ENCODE assay signal across 8 cellular contexts in the genomic region with DNA sequence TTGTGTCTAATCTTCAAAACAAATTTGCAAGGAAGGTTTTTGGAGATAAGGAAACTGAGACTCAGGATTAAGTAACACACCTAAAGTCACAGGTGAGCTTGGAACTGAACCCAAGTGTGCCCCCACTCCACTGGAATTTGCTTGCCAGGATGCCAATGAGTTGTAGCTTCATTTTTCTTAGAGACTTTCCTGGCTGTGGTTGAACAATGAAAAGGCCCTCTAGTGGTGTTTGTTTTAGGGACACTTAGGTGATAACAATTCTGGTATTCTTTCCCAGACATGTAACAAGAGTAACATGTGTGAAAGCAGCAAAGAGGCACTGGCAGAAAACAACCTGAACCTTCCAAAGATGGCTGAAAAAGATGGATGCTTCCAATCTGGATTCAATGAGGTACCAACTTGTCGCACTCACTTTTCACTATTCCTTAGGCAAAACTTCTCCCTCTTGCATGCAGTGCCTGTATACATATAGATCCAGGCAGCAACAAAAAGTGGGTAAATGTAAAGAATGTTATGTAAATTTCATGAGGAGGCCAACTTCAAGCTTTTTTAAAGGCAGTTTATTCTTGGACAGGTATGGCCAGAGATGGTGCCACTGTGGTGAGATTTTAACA. TPM values are rescaled to one million over a fixed set of nuclear protein-coding genes. Genes with fewer than 3 reads are reported as not detected.
DNase-seq lines count a peak whose midpoint lies in the region; ATAC-seq and TF ChIP-seq lines count a peak whose summit lies in the region.

No MANE protein-coding gene starts in this region.

- H3K27ac ChIP-seq in RWPE1 (no peak overlapping the region), substantia nigra (ENCODE audit: low read depth, low read length, poor library complexity, severe bottlenecking) (no peak overlapping the region)

- peak; percentile 77 for TF ChIP-seq CTCF in RWPE1 (conservative IDR thresholded peaks at IDR 0.05; ENCODE audit: low read depth)

- CTCF ChIA-PET in RWPE1 (lab: Yijun Ruan, JAX): interaction anchor here (0.6 to 4.9 kb wide), 7 partner anchors 12 to 203 kb away, joined by 3 to 50 read pairs (median 4); no protein-coding TSS in a partner anchor

- no peak overlapping the region for H3K4me3 ChIP-seq in H7 (ENCODE audit: insufficient read depth, low read depth, low read length)

- no peaks in the 10 kb centered on the region for H3K36me3 ChIP-seq in H7 (replicated peaks; ENCODE audit: control insufficient read depth, insufficient read depth, low read length)

- intact Hi-C loops in left ventricle myocardium superior (cut with micrococcal nuclease): loop anchor here (2.0 kb wide), 1 partner anchor 168 kb away; no protein-coding TSS in a partner anchor

- H3K27me3 ChIP-seq in H7 (ENCODE audit: control insufficient read depth, insufficient read depth, low read length): no peaks in the 10 kb centered on the region

- ATAC-seq in left ventricle myocardium superior (peak; percentile 33), GM21723 (IDR thresholded peaks at IDR 0.05; ENCODE audit: unreplicated experiment) (no peak), GM18511 (IDR thresholded peaks at IDR 0.05; ENCODE audit: unreplicated experiment) (no peak)

- DNase-seq in COR-L47 (lab: John Stamatoyannopoulos, UW): peak; percentile 47
- peak; percentile 43 for DNase-seq in H7
- peak; percentile 55 for DNase-seq in RWPE1 (ENCODE audit: low spot score)
- DNase-seq in left ventricle myocardium superior: no peak
- DNase-seq in substantia nigra (lab: John Stamatoyannopoulos, UW): no peak
- no peak for DNase-seq in NOMO-1 treated with DMSO at 0.1 percent for 48 hours (lab: John Stamatoyannopoulos, UW; ENCODE audit: unreplicated experiment)

- POLR2A ChIA-PET in RWPE1 (lab: Yijun Ruan, JAX; ENCODE audit: low non-redundant PET): no interaction called here

RNA-seq across cellular contexts. Expression of a gene that starts 1.5 kb away (rescaled TPM):
- total RNA-seq in H7 (2014; rRNA removed; shearing (Covaris generic)): 0.22 and 0.69 TPM in 2 replicates
- 1.2 TPM for total RNA-seq in left ventricle myocardium superior

Comparison
In these comparisons a context has a peak if more than half of its experiments do, and no peak if none do; other contexts are left out.
1. DNase-seq: peak in COR-L47 (single experiment), H7 (single experiment) and RWPE1 (single experiment); none in left ventricle myocardium superior (single experiment), substantia nigra (0 of 49) and NOMO-1 treated with DMSO at 0.1 percent for 48 hours (single experiment).